Comparison of ENCODE assay signal across 21 cellular contexts in genomic region chr7:157540020-157540419, GRCh38.
"Had no signal": no experiment of that assay in that cellular context is flagged by ENCODE, and none has a peak within 500 bp of the region (broad histone marks: within the 10 kb centered on the region; RNA-seq: fewer than 3 reads in every experiment).

No MANE protein-coding gene starts in this region.

- H3K27ac Mint-ChIP-seq: activated B cell treated with CpG ODN at 0.5 μM for 24 hours; activated CD4-positive, alpha-beta memory T cell treated with anti-CD3 and anti-CD28 coated beads for 36 hours; activated naive CD4-positive, alpha-beta T cell treated with anti-CD3 and anti-CD28 coated beads, Interleukin-2, amount 10 ng/mL, durations not matched to agents 7 days and 5 days; activated naive CD8-positive, alpha-beta T cell treated with anti-CD3 and anti-CD28 coated beads, Interleukin-2, amount 50 U/mL, for 24 hours; activated T-cell treated with anti-CD3 and anti-CD28 coated beads, Interleukin-2, amount 50 U/mL, for 24 hours; activated T-helper 2 cell treated with anti-CD3 and anti-CD28 coated beads, Interferon-gamma antibody, Interleukin-2, Interleukin-4, amounts not matched to agents 10 μg/mL and 5 μg/mL and 100 μg/mL, durations not matched to agents 14 hours and 24 hours and 36 hours; immature natural killer cell; mesothelial cell of epicardium; stimulated activated naive CD8-positive, alpha-beta T cell treated with anti-CD3 and anti-CD28 coated beads, Interleukin-15, Interleukin-2, amounts not matched to agents 100 ng/mL and 50 ng/mL, for 24 hours; T-cell had no signal

- H3K9me3 ChIP-seq: transverse colon, vagina had no signal

- H3K9ac ChIP-seq: parathyroid adenoma had no signal

- ATAC-seq: activated naive CD8-positive, alpha-beta T cell treated with anti-CD3 and anti-CD28 coated beads, Interleukin-2, amount 50 U/mL, for 24 hours; SK-N-SH treated with all-trans-retinoic acid at 6 μM for 48 hours; T-cell had no signal

- H3K36me3 Mint-ChIP-seq: activated CD4-positive, alpha-beta memory T cell treated with anti-CD3 and anti-CD28 coated beads for 36 hours; mesothelial cell of epicardium; T-cell had no signal

- H3K4me3 Mint-ChIP-seq: activated B cell treated with CpG ODN at 0.5 μM for 24 hours; activated CD4-positive, alpha-beta memory T cell treated with anti-CD3 and anti-CD28 coated beads for 36 hours; activated naive CD4-positive, alpha-beta T cell treated with anti-CD3 and anti-CD28 coated beads, Interleukin-2, amount 10 ng/mL, durations not matched to agents 7 days and 5 days; activated naive CD8-positive, alpha-beta T cell treated with anti-CD3 and anti-CD28 coated beads, Interleukin-2, amount 50 U/mL, for 24 hours; activated T-cell treated with anti-CD3 and anti-CD28 coated beads, Interleukin-2, amount 50 U/mL, for 24 hours; central memory CD8-positive, alpha-beta T cell; immature natural killer cell; mesothelial cell of epicardium; stimulated activated naive CD8-positive, alpha-beta T cell treated with anti-CD3 and anti-CD28 coated beads, Interleukin-15, Interleukin-2, amounts not matched to agents 100 ng/mL and 50 ng/mL, for 24 hours; T-cell had no signal

- H3K4me1 Mint-ChIP-seq: activated B cell treated with CpG ODN at 0.5 μM for 24 hours; activated naive CD4-positive, alpha-beta T cell treated with anti-CD3 and anti-CD28 coated beads, Interleukin-2, amount 10 ng/mL, durations not matched to agents 7 days and 5 days; immature natural killer cell; mesothelial cell of epicardium had no signal

- H2AFZ ChIP-seq: parathyroid adenoma had no signal

- H3K79me2 ChIP-seq: parathyroid adenoma had no signal

- H3K27me3 ChIP-seq: brain microvascular endothelial cell, transverse colon, vagina had no signal

- DNase-seq: activated B cell treated with CpG ODN at 0.5 μM for 24 hours; activated CD4-positive, alpha-beta memory T cell treated with anti-CD3 and anti-CD28 coated beads for 36 hours; activated CD4-positive, alpha-beta T cell treated with anti-CD3 and anti-CD28 coated beads for 4 hours; activated naive CD8-positive, alpha-beta T cell treated with anti-CD3 and anti-CD28 coated beads, Interleukin-2, amount 50 U/mL, for 24 hours; activated T-cell treated with anti-CD3 and anti-CD28 coated beads, Interleukin-2, amount 50 U/mL, for 24 hours; anterior cingulate cortex; brain microvascular endothelial cell; erythroblast; immature natural killer cell; T-cell; transverse colon had no signal

- H3K36me3 ChIP-seq: brain microvascular endothelial cell, transverse colon, vagina had no signal

- H3K4me3 ChIP-seq: coronary artery, transverse colon, vagina had no signal

- H3K27me3 Mint-ChIP-seq: activated B cell treated with CpG ODN at 0.5 μM for 24 hours; activated CD4-positive, alpha-beta memory T cell treated with anti-CD3 and anti-CD28 coated beads for 36 hours; activated naive CD8-positive, alpha-beta T cell treated with anti-CD3 and anti-CD28 coated beads, Interleukin-2, amount 50 U/mL, for 24 hours; activated T-cell treated with anti-CD3 and anti-CD28 coated beads, Interleukin-2, amount 50 U/mL, for 24 hours; stimulated activated naive CD8-positive, alpha-beta T cell treated with anti-CD3 and anti-CD28 coated beads, Interleukin-15, Interleukin-2, amounts not matched to agents 100 ng/mL and 50 ng/mL, for 24 hours; T-cell had no signal

- H3K4me1 ChIP-seq: parathyroid adenoma, transverse colon, vagina had no signal

- H3K27ac ChIP-seq: brain microvascular endothelial cell, coronary artery, parathyroid adenoma, transverse colon, vagina had no signal

- H3K9me3 Mint-ChIP-seq: activated B cell treated with CpG ODN at 0.5 μM for 24 hours; activated CD4-positive, alpha-beta memory T cell treated with anti-CD3 and anti-CD28 coated beads for 36 hours; activated naive CD8-positive, alpha-beta T cell treated with anti-CD3 and anti-CD28 coated beads, Interleukin-2, amount 50 U/mL, for 24 hours; central memory CD8-positive, alpha-beta T cell; mesothelial cell of epicardium; neural crest cell; stimulated activated naive CD8-positive, alpha-beta T cell treated with anti-CD3 and anti-CD28 coated beads, Interleukin-15, Interleukin-2, amounts not matched to agents 100 ng/mL and 50 ng/mL, for 24 hours; T-cell had no signal
